ENCODE assay signal across 21 cellular contexts in genomic region chr20:43723194-43723593, GRCh38. TPM values are rescaled to one million over a fixed set of nuclear protein-coding genes. Genes with fewer than 3 reads are reported as not detected.
A peak's percentile ranks its signal among the peaks of the same experiment; 100 is the strongest.
DNase-seq lines count a peak whose midpoint lies in the region; ATAC-seq and TF ChIP-seq lines count a peak whose summit lies in the region.
"Had no signal": no experiment of that assay in that cellular context is flagged by ENCODE, and none has a peak within 500 bp of the region (broad histone marks: within the 10 kb centered on the region; RNA-seq: fewer than 3 reads in every experiment).

No MANE protein-coding gene starts in this region.

- no peaks in the 10 kb centered on the region for H3K36me3 ChIP-seq in CD4-positive, CD25-positive, alpha-beta regulatory T cell (ENCODE audit: control insufficient read depth, insufficient read depth, low read length)
- H3K36me3 ChIP-seq: SJCRH30 had no signal

- no peaks in the 10 kb centered on the region for H3K9me3 ChIP-seq in CD4-positive, CD25-positive, alpha-beta regulatory T cell (ENCODE audit: control insufficient read depth in 2 of 2, low read length in 2 of 2)
- no peaks in the 10 kb centered on the region for H3K9me3 ChIP-seq in T-helper 17 cell (ENCODE audit: control insufficient read depth, low read length, poor library complexity, severe bottlenecking)
- H3K9me3 ChIP-seq: SJCRH30 had no signal

- H3K27me3 Mint-ChIP-seq in CD4-positive, CD25-positive, alpha-beta regulatory T cell: no peaks in the 10 kb centered on the region
- H3K27me3 Mint-ChIP-seq in T-helper 17 cell: no peaks in the 10 kb centered on the region
- H3K27me3 Mint-ChIP-seq: IgD-negative memory B cell had no signal

- peaks cover 24 to 84% (median 52%) of the 10 kb centered on the region in 4 donors for H3K4me1 Mint-ChIP-seq in CD4-positive, CD25-positive, alpha-beta regulatory T cell
- H3K4me1 Mint-ChIP-seq in T-helper 17 cell: peaks cover 12% of the 10 kb centered on the region

- no peaks in the 10 kb centered on the region for H3K36me3 Mint-ChIP-seq in CD4-positive, CD25-positive, alpha-beta regulatory T cell
- no peaks in the 10 kb centered on the region for H3K36me3 Mint-ChIP-seq in T-helper 17 cell (ENCODE audit: low read depth)

- peak overlapping the region in 1 of 4 donors; percentile 74 for H3K4me3 Mint-ChIP-seq in CD4-positive, CD25-positive, alpha-beta regulatory T cell
- no peak overlapping the region for H3K4me3 Mint-ChIP-seq in T-helper 17 cell
- H3K4me3 Mint-ChIP-seq: H9 had no signal

- peaks cover 51% of the 10 kb centered on the region for H3K4me1 ChIP-seq in CD4-positive, CD25-positive, alpha-beta regulatory T cell (ENCODE audit: control insufficient read depth, insufficient read depth, low read length, poor library complexity, severe bottlenecking)

- H3K9me3 Mint-ChIP-seq in CD4-positive, CD25-positive, alpha-beta regulatory T cell: peaks cover 0 to under 1% (median 0%) of the 10 kb centered on the region in 7 donors
- H3K9me3 Mint-ChIP-seq: H9, IgD-negative memory B cell had no signal

- no peaks in the 10 kb centered on the region for H3K27me3 ChIP-seq in CD4-positive, CD25-positive, alpha-beta regulatory T cell (ENCODE audit: control insufficient read depth, insufficient read depth, low read length)
- no peaks in the 10 kb centered on the region for H3K27me3 ChIP-seq in HL-60 (ENCODE audit: insufficient read depth, poor library complexity, severe bottlenecking)
- H3K27me3 ChIP-seq: SJCRH30 had no signal

- H3K27ac Mint-ChIP-seq in CD4-positive, CD25-positive, alpha-beta regulatory T cell: peak overlapping the region; percentile 86 to 90 (median 88)
- H3K27ac Mint-ChIP-seq in T-helper 17 cell: peak overlapping the region; percentile 83
- H3K27ac Mint-ChIP-seq: H9, IgD-negative memory B cell had no signal

- peak overlapping the region; percentile 88 for H3K27ac ChIP-seq in CD4-positive, CD25-positive, alpha-beta regulatory T cell (ENCODE audit: insufficient read depth, low read length, poor library complexity, severe bottlenecking)
- peak overlapping the region; percentile 92 for H3K27ac ChIP-seq in HL-60 (replicated peaks)
- H3K27ac ChIP-seq: SJCRH30 had no signal

- DNase-seq in AG09319 (ENCODE audit: extremely low read depth, low read depth): peak; percentile 49
- no peak for DNase-seq in CD4-positive, CD25-positive, alpha-beta regulatory T cell
- no peak for DNase-seq in HL-60 (ENCODE audit: low read depth in 1 of 2, low spot score in 1 of 2)
- no peak for DNase-seq in T-helper 17 cell
- DNase-seq in stimulated activated CD4-positive, alpha-beta T cell treated with anti-CD3 and anti-CD28 coated beads, Interleukin-4, amount 100 ng/mL, for 24 hours: no peak
- DNase-seq in RPMI8226: no peak
- DNase-seq in stimulated activated CD8-positive, alpha-beta memory T cell treated with anti-CD3 and anti-CD28 coated beads, Interleukin-4, amount 100 ng/mL, for 48 hours: no peak
- DNase-seq: C1 segment of cervical spinal cord, DMS79, H9, NCI-H1105, NCI-H146, NCI-H2029 treated with DMSO at 0.1 percent for 48 hours, NCI-H226, NCI-H510A treated with DMSO at 0.1 percent for 48 hours, NCI-H748 treated with DMSO at 0.1 percent for 48 hours, SJCRH30 had no signal

- no peak for TF ChIP-seq CTCF in AG09319 (IDR thresholded peaks at IDR 0.05; ENCODE audit: low read depth, low read length)
- TF ChIP-seq CTCF in HL-60 (IDR thresholded peaks at IDR 0.05; ENCODE audit: insufficient read depth, low read length): no peak

- ATAC-seq in CD4-positive, CD25-positive, alpha-beta regulatory T cell (ENCODE audit: low read depth in 2 of 2): no peak
- ATAC-seq in T-helper 17 cell: no peak
- no peak for ATAC-seq in HG02678 (IDR thresholded peaks at IDR 0.05; ENCODE audit: unreplicated experiment)
- ATAC-seq: Panc1 had no signal

- H3K4me3 ChIP-seq in CD4-positive, CD25-positive, alpha-beta regulatory T cell (ENCODE audit: low read depth, low read length): peak overlapping the region; percentile 32
- H3K4me3 ChIP-seq in HL-60 (replicated peaks; ENCODE audit: insufficient read depth, low read length): no peak overlapping the region
- H3K4me3 ChIP-seq: GM12878, SJCRH30 had no signal

RNA-seq across cellular contexts. Expression of gene GTSF1L, which starts 3.6 kb away (rescaled TPM):
- 1.1 TPM for total RNA-seq in CD4-positive, CD25-positive, alpha-beta regulatory T cell
- polyA plus RNA-seq in CD4-positive, CD25-positive, alpha-beta regulatory T cell: 1 to 10 TPM in 3 of 4 donors, under 1 TPM in 1; 0.98 to 3.0 (median 1.7) TPM
- not detected for total RNA-seq in T-helper 17 cell
- total RNA-seq: H9, SJCRH30 had no signal

RNA-seq across cellular contexts. Expression of gene MYBL2, which starts 56.3 kb away (rescaled TPM):
- total RNA-seq in CD4-positive, CD25-positive, alpha-beta regulatory T cell: 2.7 TPM
- 1 to 10 TPM; 1.6 to 4.3 (median 3.2) TPM for polyA plus RNA-seq in CD4-positive, CD25-positive, alpha-beta regulatory T cell
- total RNA-seq in T-helper 17 cell: 1 to 10 TPM in 1 of 2 donors, under 1 TPM in 1; 0.44 to 1.6 TPM
